16 cellular contexts compared by ENCODE assay signal in the genomic region with DNA sequence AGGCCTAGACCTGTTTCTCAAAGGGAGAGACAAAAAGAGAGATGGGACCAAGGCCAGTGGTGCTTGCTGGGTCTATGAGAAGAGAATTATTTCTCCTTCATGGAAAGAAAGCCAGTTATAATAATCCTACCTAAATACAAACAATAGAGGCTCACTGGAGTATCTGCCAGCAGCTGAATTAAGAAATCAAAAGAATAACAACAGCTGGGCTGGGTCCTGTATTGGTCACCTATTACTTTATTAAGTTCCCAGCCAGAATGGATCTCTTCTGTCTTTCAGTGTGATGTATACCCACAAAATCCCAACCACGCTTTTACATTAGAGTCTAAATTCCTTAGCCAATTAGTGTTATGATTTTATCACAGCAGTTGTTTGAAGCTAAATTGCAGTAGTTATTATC.
A peak's percentile ranks its signal among the peaks of the same experiment; 100 is the strongest.
DNase-seq lines count a peak whose midpoint lies in the region; ATAC-seq lines count a peak whose summit lies in the region.
"Had no signal": no experiment of that assay in that cellular context is flagged by ENCODE, and none has a peak within 500 bp of the region (broad histone marks: within the 10 kb centered on the region; RNA-seq: fewer than 3 reads in every experiment).

No MANE protein-coding gene starts in this region.

- H3K4me3 ChIP-seq in SJCRH30 = no peak overlapping the region
- H3K4me3 ChIP-seq: BLaER1, GM12878 had no signal

- peak; percentile 39 for DNase-seq in DMS 273 (lab: John Stamatoyannopoulos, UW; ENCODE audit: unreplicated experiment)
- peak; percentile 34 to 73 for DNase-seq in NCI-H524 (lab: John Stamatoyannopoulos, UW)
- peak; percentile 9 to 60 for DNase-seq in SJCRH30
- DNase-seq in myocyte (ENCODE audit: low read depth) = peak; percentile 25
- DNase-seq in T-helper 1 cell = no peak
- DNase-seq: 8988T; AML-193; Caco-2; CD8-positive, alpha-beta memory T cell; HCEC 1CT; HFFc6 had no signal

- no peaks in the 10 kb centered on the region for H3K36me3 ChIP-seq in SJCRH30
- H3K36me3 ChIP-seq: BLaER1 had no signal

- peak overlapping the region; percentile 8; the same call in 1 of the 2 replicates for H3K27ac ChIP-seq in SJCRH30
- H3K27ac ChIP-seq: BLaER1 had no signal

- H3K4me1 ChIP-seq in SJCRH30 = peaks cover 13% of the 10 kb centered on the region
- H3K4me1 ChIP-seq: BLaER1, Caco-2 had no signal

- no peaks in the 10 kb centered on the region for H3K27me3 ChIP-seq in SJCRH30
- H3K27me3 ChIP-seq: BLaER1 had no signal

- ATAC-seq in GM19452 (IDR thresholded peaks at IDR 0.05; ENCODE audit: unreplicated experiment) = no peak
- ATAC-seq in HG02981 (IDR thresholded peaks at IDR 0.05; ENCODE audit: unreplicated experiment) = no peak
- ATAC-seq: GM12878, HepG2 had no signal

- no peaks in the 10 kb centered on the region for H3K9me3 ChIP-seq in SJCRH30 (replicated peaks)
- H3K9me3 ChIP-seq: BLaER1, Caco-2 had no signal

Comparison
In these comparisons a context has a peak if more than half of its experiments do, and no peak if none do; other contexts are left out.
1. DNase-seq: peak in DMS 273 (single experiment), NCI-H524 (2 of 2), SJCRH30 (2 of 2) and myocyte (single experiment); none in T-helper 1 cell (0 of 5).